ENCODE assay signal across 8 cellular contexts in genomic region chr18:267688-268552, GRCh38. TPM values are rescaled to one million over a fixed set of nuclear protein-coding genes. Genes with fewer than 3 reads are reported as not detected.
DNase-seq lines count a peak whose midpoint lies in the region; ATAC-seq and TF ChIP-seq lines count a peak whose summit lies in the region.

Gene THOC1, minus strand, starts transcription at chr18:268047. Its CDS starts 28 bp downstream, at chr18:268019.

- H3K36me3 ChIP-seq in WERI-Rb-1 = peaks cover 37% of the 10 kb centered on the region
- H3K36me3 ChIP-seq in breast epithelium = no peaks in the 10 kb centered on the region
- H3K36me3 ChIP-seq in skeletal muscle tissue (ENCODE audit: control insufficient read depth in 3 of 3, insufficient read depth in 3 of 3, low read length in 3 of 3) = peaks cover 12 to 18% (median 16%) of the 10 kb centered on the region in 3 donors

- ATAC-seq in GM18873 (IDR thresholded peaks at IDR 0.05; ENCODE audit: low FRiP score, unreplicated experiment) (peak; percentile 92), HG03135 (IDR thresholded peaks at IDR 0.05; ENCODE audit: unreplicated experiment) (peak; percentile 93)

- CTCF ChIA-PET in AG04450 (lab: Charles Lee) = interaction anchor here (0.9 to 2.0 kb wide), 4 partner anchors 350 to 572 kb away, joined by 3 to 10 read pairs (median 9); no protein-coding TSS in a partner anchor

- TF ChIP-seq CTCF in AG04450 (IDR thresholded peaks at IDR 0.05; ENCODE audit: low read depth, low read length) (0 out of 2 replicates have a peak, but pooled peaks have one; percentile 1), WERI-Rb-1 (IDR thresholded peaks at IDR 0.05; ENCODE audit: low read depth, low read length) (no peak), breast epithelium (IDR thresholded peaks at IDR 0.05) (no peak)

- peak within 1 kb of the TSS; percentile 91 for H3K27ac ChIP-seq in AG04450 (ENCODE audit: low read depth, low read length)
- peak within 1 kb of the TSS; percentile 92 for H3K27ac ChIP-seq in WERI-Rb-1
- peak within 1 kb of the TSS; percentile 94 for H3K27ac ChIP-seq in breast epithelium
- peak within 1 kb of the TSS; percentile 89 for H3K27ac ChIP-seq in skeletal muscle tissue (ENCODE audit: low read depth, low read length)

- peak; percentile 55 for TF ChIP-seq POLR2A in breast epithelium (IDR thresholded peaks at IDR 0.05)

- POLR2A ChIA-PET in AG04450 (lab: Yijun Ruan, JAX) = interaction anchor here (0.7 to 1.4 kb wide), 2 partner anchors 17 to 190 kb away, joined by 3 to 6 read pairs; no protein-coding TSS in a partner anchor

- peak within 1 kb of the TSS; percentile 93 to 98 (median 98) for H3K9ac ChIP-seq in skeletal muscle tissue (ENCODE audit: low read depth in 1 of 3, low read length in 3 of 3)

- intact Hi-C loops in breast epithelium (cut with DNase I; ENCODE audit: low total_unique reads) = no loop called here

- peaks cover 2% of the 10 kb centered on the region; the same call in 1 of the 2 replicates for H3K9me3 ChIP-seq in AG04450 (ENCODE audit: control insufficient read depth, insufficient read depth, low read length)
- H3K9me3 ChIP-seq in WERI-Rb-1 (ENCODE audit: severe bottlenecking) = no peaks in the 10 kb centered on the region
- H3K9me3 ChIP-seq in breast epithelium = no peaks in the 10 kb centered on the region
- no peaks in the 10 kb centered on the region for H3K9me3 ChIP-seq in iPS-18c (ENCODE audit: control insufficient read depth, insufficient read depth, low read length)
- H3K9me3 ChIP-seq in skeletal muscle tissue (ENCODE audit: control insufficient read depth in 3 of 3, low read length in 3 of 3) = no peaks in the 10 kb centered on the region

- H3K27me3 ChIP-seq in AG04450 (ENCODE audit: control insufficient read depth, insufficient read depth, low read length) = no peaks in the 10 kb centered on the region
- H3K27me3 ChIP-seq in WERI-Rb-1 (ENCODE audit: insufficient read depth, low read depth, severe bottlenecking) = no peaks in the 10 kb centered on the region
- H3K27me3 ChIP-seq in breast epithelium = no peaks in the 10 kb centered on the region
- no peaks in the 10 kb centered on the region for H3K27me3 ChIP-seq in skeletal muscle tissue (ENCODE audit: control insufficient read depth in 3 of 3, insufficient read depth in 3 of 3, low read length in 3 of 3)

- H3K4me3 ChIP-seq in AG04450 (ENCODE audit: low read depth, low read length) (peak within 1 kb of the TSS; percentile 93), WERI-Rb-1 (ENCODE audit: low read depth, low read length) (peak within 1 kb of the TSS; percentile 99), breast epithelium (peak within 1 kb of the TSS; percentile 82 to 96 (median 89)), iPS-18c (ENCODE audit: insufficient read depth, low read depth, low read length) (peak within 1 kb of the TSS; percentile 71), skeletal muscle tissue (ENCODE audit: low read length in 3 of 3) (peak within 1 kb of the TSS; percentile 91 to 98 (median 97))

- DNase-seq in AG04450 (ENCODE audit: low read depth, low spot score) (peak; percentile 79), NCI-H2227 (lab: John Stamatoyannopoulos, UW; ENCODE audit: unreplicated experiment) (peak; percentile 97), WERI-Rb-1 (peak; percentile 93), breast epithelium (ENCODE audit: low spot score in 2 of 2) (peak; percentile 85)

- peaks cover 0 to 4% of the 10 kb centered on the region in 2 donors for H3K4me1 ChIP-seq in breast epithelium
- H3K4me1 ChIP-seq in skeletal muscle tissue (ENCODE audit: control insufficient read depth in 3 of 3, insufficient read depth in 3 of 3, low read length in 3 of 3) = peaks cover 5 to 19% (median 14%) of the 10 kb centered on the region in 3 donors

RNA-seq across cellular contexts. Expression of gene THOC1, which starts in this region (rescaled TPM):
- polyA plus RNA-seq in AG04450 (2011; rRNA removed) = 22.2 and 35.1 TPM in 2 replicates
- 15.6 and 21.1 TPM in 2 replicates for polyA minus RNA-seq in AG04450 (2011; rRNA and poly(A)+ RNA removed)
- total RNA-seq in breast epithelium = 10 to 100 TPM; 56.2 to 98.9 (median 67.5) TPM
- 59.5 TPM for total RNA-seq in skeletal muscle tissue

Comparison
In these comparisons a context has a peak if more than half of its experiments do, and no peak if none do; other contexts are left out.
1. Peak in every context shown above with its lines: DNase-seq, ATAC-seq, H3K4me3 ChIP-seq and H3K27ac ChIP-seq.